ENCODE assay signal across 19 cellular contexts in the genomic region with DNA sequence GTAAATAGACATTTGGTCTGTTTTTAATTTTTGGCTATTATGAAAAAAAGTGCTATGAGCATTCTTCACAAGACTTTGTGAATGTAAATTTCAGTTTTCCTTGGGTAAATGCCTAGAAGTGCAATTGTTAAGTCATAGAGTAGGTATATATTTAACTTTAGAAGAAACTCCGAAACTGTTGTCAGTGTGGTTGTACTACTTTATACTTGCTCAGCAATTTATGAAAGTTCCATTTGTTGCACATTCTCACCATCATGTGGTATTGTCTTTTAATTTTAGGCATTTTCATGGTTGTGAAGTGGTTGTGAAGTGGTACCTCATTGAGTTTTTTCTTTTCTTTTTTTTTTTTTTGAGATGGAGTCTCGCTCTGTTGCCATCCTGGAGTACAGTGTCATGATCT.
DNase-seq lines count a peak whose midpoint lies in the region; ATAC-seq, FAIRE-seq and TF ChIP-seq lines count a peak whose summit lies in the region.
"Had no signal": no experiment of that assay in that cellular context is flagged by ENCODE, and none has a peak within 500 bp of the region (broad histone marks: within the 10 kb centered on the region; RNA-seq: fewer than 3 reads in every experiment).

No MANE protein-coding gene starts in this region.

- no peaks in the 10 kb centered on the region for H3K27me3 ChIP-seq in HepG2 (ENCODE audit: control insufficient read depth in 1 of 2, insufficient read depth in 2 of 2, low read length in 2 of 2)
- H3K27me3 ChIP-seq in right lobe of liver, result no peaks in the 10 kb centered on the region
- no peaks in the 10 kb centered on the region for H3K27me3 ChIP-seq in adipocyte (replicated peaks; ENCODE audit: control insufficient read depth, insufficient read depth, low read length)
- H3K27me3 ChIP-seq: BE2C, BLaER1 had no signal

- no peak overlapping the region for H3K27ac ChIP-seq in HepG2 (ENCODE audit: extremely low read length, insufficient read depth, low read length)
- no peak overlapping the region for H3K27ac ChIP-seq in right lobe of liver
- H3K27ac ChIP-seq: 22Rv1, BLaER1 had no signal

- TF ChIP-seq EP300 in HepG2 (IDR thresholded peaks at IDR 0.05; ENCODE audit: low read depth in 2 of 2, low read length in 2 of 2) (no peak), HepG2 (CRISPR knock-in tag; IDR thresholded peaks at IDR 0.05; ENCODE audit: borderline replicate concordance) (no peak)

- WGBS in HepG2 (ENCODE audit: low lambda C conversion rate), result 93% methylated on average over 2 of the region's 2 CpGs
- 100% methylated on average over 2 of the region's 2 CpGs for WGBS in right lobe of liver (ENCODE audit: insufficient coverage, low coverage, low lambda C conversion rate, missing lambda C conversion rate)

- intact Hi-C loops in HepG2 (cut with micrococcal nuclease; ENCODE audit: unreplicated experiment) (no loop called here), right lobe of liver (cut with DNase I) (no loop called here), Right ventricle myocardium superior (cut with DNase I) (no loop called here)

- H3K79me2 ChIP-seq in HepG2 (ENCODE audit: insufficient read depth, low read length), result no peaks in the 10 kb centered on the region

- no peak for DNase-seq in HepG2 (ENCODE audit: low spot score)
- no peak for DNase-seq in right lobe of liver
- DNase-seq in adipocyte (ENCODE audit: low read depth), result peak; percentile 7
- DNase-seq in fibroblast of gingiva (ENCODE audit: low read depth), result peak; percentile 20
- DNase-seq in Right ventricle myocardium superior, result no peak
- no peak for DNase-seq in D341Med (ENCODE audit: low spot score)
- DNase-seq: ACHN; BE2C; C1 segment of cervical spinal cord; CD4-positive, alpha-beta memory T cell; CD4-positive, CD25-positive, alpha-beta regulatory T cell; CD8-positive, alpha-beta memory T cell; COR-L47; DMS79 treated with DMSO at 0.1 percent for 48 hours; GF-D8 had no signal

- POLR2A ChIA-PET in HepG2 (lab: Yijun Ruan, JAX), result no interaction called here

- no peak for TF ChIP-seq RAD21 in HepG2 (CRISPR knock-in tag; IDR thresholded peaks at IDR 0.05)

- no peak for ATAC-seq in HepG2
- no peak for ATAC-seq in right lobe of liver
- ATAC-seq in Right ventricle myocardium superior (ENCODE audit: poor library complexity), result no peak

- H3K9ac ChIP-seq in HepG2 (ENCODE audit: insufficient read depth, low read depth, low read length) (no peak overlapping the region), adipocyte (ENCODE audit: low read length) (no peak overlapping the region)
- H3K9ac ChIP-seq: BLaER1 had no signal

- H4K20me1 ChIP-seq in HepG2 (ENCODE audit: insufficient read depth, low read length), result no peaks in the 10 kb centered on the region
- H4K20me1 ChIP-seq: BLaER1 had no signal

- TF ChIP-seq CTCF in HepG2 (CRISPR knock-in tag; IDR thresholded peaks at IDR 0.05) (no peak), right lobe of liver (IDR thresholded peaks at IDR 0.05) (no peak)

- H2AFZ ChIP-seq in HepG2 (ENCODE audit: low read length), result no peak overlapping the region

- H3K4me2 ChIP-seq in HepG2 (ENCODE audit: low read depth, low read length), result no peak overlapping the region
- H3K4me2 ChIP-seq: BLaER1 had no signal

- CTCF ChIA-PET in HepG2 (lab: Yijun Ruan, JAX; ENCODE audit: low intra/inter-chr PET ratio, low total read pairs), result no interaction called here

- H3K4me3 ChIP-seq in HepG2 (replicated peaks in 1 of 3; ENCODE audit: insufficient read depth in 1 of 3, low read depth in 2 of 3, low read length in 3 of 3) (no peak overlapping the region), right lobe of liver (no peak overlapping the region), adipocyte (ENCODE audit: low read length) (no peak overlapping the region)
- H3K4me3 ChIP-seq: BLaER1 had no signal

- H3K36me3 ChIP-seq in HepG2 (replicated peaks in 1 of 2; ENCODE audit: control insufficient read depth in 1 of 2, insufficient read depth in 2 of 2, low read length in 2 of 2) (peaks cover 0 to 2% of the 10 kb centered on the region in 2 experiments; a peak in 1 of 5 replicates), right lobe of liver (peaks cover 0 to 5% (median 0%) of the 10 kb centered on the region in 4 donors), adipocyte (ENCODE audit: control insufficient read depth, insufficient read depth, low read length, severe bottlenecking) (peaks cover 10% of the 10 kb centered on the region)
- H3K36me3 ChIP-seq: BE2C had no signal

- H3K9me3 ChIP-seq in HepG2 (ENCODE audit: low read length) (no peaks in the 10 kb centered on the region), right lobe of liver (no peaks in the 10 kb centered on the region), adipocyte (ENCODE audit: control insufficient read depth, low read length) (no peaks in the 10 kb centered on the region)
- H3K9me3 ChIP-seq: BE2C had no signal

- in situ Hi-C loops in HepG2 (cut with HindIII; ENCODE audit: extremely low pct_ligation_motif_present, low pct_unique_long_range_greater_than_20kb), result no loop called here

- no peaks in the 10 kb centered on the region for H3K4me1 ChIP-seq in HepG2 (ENCODE audit: insufficient read depth, low read length)
- H3K4me1 ChIP-seq in right lobe of liver, result no peaks in the 10 kb centered on the region
- H3K4me1 ChIP-seq in adipocyte (ENCODE audit: control insufficient read depth, insufficient read depth, low read length), result no peaks in the 10 kb centered on the region
- H3K4me1 ChIP-seq: BE2C, BLaER1 had no signal

- BruUV-seq in HepG2 (replicated peaks; lab: Mats Ljungman, UMichigan), result no TSS peak

- no peak for FAIRE-seq in HepG2 (lab: Jason Lieb, UNC)
- FAIRE-seq: G401.6, GM19239 had no signal

- TF ChIP-seq POLR2A in HepG2 (IDR thresholded peaks at IDR 0.05; ENCODE audit: insufficient read depth in 1 of 2, low read depth in 2 of 2, low read length in 2 of 2), result no peak
- TF ChIP-seq POLR2A in right lobe of liver (IDR thresholded peaks at IDR 0.05), result no peak

TF ChIP-seq in HepG2, 621 proteins besides CTCF, POLR2A, EP300 and RAD21:
- TF ChIP-seq MAFK (conservative IDR thresholded peaks at IDR 0.05 in 1 of 2, IDR thresholded peaks at IDR 0.05 in 1 of 2; ENCODE audit: low read length in 2 of 2) (peak; percentile 28 to 69; a peak in 3 of 4 replicates), MAFF (IDR thresholded peaks at IDR 0.05; ENCODE audit: low read depth, low read length) (peak; percentile 54)
- TF ChIP-seq, protein P1, sequence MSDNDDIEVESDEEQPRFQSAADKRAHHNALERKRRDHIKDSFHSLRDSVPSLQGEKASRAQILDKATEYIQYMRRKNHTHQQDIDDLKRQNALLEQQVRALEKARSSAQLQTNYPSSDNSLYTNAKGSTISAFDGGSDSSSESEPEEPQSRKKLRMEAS (IDR thresholded peaks at IDR 0.05), result no peak

Comparison
In these comparisons a context has a peak if more than half of its experiments do, and no peak if none do; other contexts are left out.
1. DNase-seq: peak in adipocyte (single experiment) and fibroblast of gingiva (single experiment); none in HepG2 (single experiment), right lobe of liver (0 of 3), Right ventricle myocardium superior (single experiment) and D341Med (single experiment).